Comparison of ENCODE assay signal across 14 cellular contexts in the genomic region with DNA sequence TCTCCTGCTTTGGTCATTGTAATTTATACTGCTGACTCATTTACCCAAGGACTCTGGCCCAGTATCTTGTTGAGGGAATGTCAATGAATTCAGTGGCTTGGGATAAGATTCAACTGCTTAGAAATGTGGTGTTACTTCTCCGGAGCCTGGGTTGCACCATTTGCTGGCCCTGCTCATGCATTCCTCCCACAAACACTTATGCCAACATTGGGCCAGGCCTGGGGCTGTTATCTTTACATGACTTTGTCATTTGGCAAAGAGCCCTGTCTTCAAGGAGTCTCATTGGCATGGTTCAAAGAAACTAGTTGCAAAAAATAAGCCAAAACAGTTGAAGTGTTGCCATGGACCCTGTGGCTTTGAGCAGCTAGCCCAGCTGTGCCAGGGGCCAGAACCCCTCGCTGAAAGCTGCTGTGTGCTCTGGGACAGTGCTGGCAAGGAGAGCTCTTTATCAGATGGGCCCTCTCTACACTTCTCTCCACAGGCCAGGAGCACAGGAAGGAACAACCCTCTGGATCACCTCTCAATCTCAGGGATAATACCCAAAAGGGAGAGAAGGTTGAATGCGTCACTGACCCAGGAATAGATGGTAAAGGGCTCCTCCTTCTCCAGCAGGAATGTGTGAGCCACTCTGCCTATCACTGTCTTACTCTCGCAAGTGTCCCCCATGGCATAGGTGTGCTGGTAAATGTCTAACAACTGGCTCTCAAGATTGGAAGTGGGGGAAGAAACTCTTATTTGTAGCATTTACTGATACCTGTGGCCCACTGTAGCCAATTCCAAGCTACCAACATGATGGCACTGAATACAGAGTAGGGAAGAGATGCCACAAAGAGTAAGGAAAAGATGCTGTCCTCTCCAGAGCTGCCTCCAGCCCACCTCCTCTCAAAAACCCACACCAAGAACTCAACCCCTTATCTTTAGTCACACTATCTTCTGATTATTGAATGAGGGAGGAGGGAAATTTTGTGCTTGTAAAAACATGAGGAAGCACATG. TPM values are rescaled to one million over a fixed set of nuclear protein-coding genes. Genes with fewer than 3 reads are reported as not detected.
DNase-seq lines count a peak whose midpoint lies in the region; ATAC-seq, FAIRE-seq and TF ChIP-seq lines count a peak whose summit lies in the region.
"Had no signal": no experiment of that assay in that cellular context is flagged by ENCODE, and none has a peak within 500 bp of the region (broad histone marks: within the 10 kb centered on the region; RNA-seq: fewer than 3 reads in every experiment).

No MANE protein-coding gene starts in this region.

- no peaks in the 10 kb centered on the region for H3K27me3 Mint-ChIP-seq in Calu3 (ENCODE audit: unreplicated experiment)
- no peaks in the 10 kb centered on the region for H3K27me3 Mint-ChIP-seq in activated T-helper 2 cell treated with anti-CD3 and anti-CD28 coated beads, Interferon-gamma antibody, Interleukin-2, Interleukin-4, amounts not matched to agents 10 μg/mL and 5 μg/mL and 100 μg/mL, durations not matched to agents 14 hours and 24 hours and 36 hours (ENCODE audit: low read depth)
- H3K27me3 Mint-ChIP-seq: CD4-positive, alpha-beta T cell; memory B cell had no signal

- H3K9me3 ChIP-seq in pancreas = no peaks in the 10 kb centered on the region

- BruUV-seq in Calu3 (replicated peaks; lab: Mats Ljungman, UMichigan) = no TSS peak

- WGBS in pancreas, 2 donors = 31 to 46% methylated on average over 3 to 4 of the region's 4 CpGs

- ATAC-seq in SK-N-SH treated with all-trans-retinoic acid at 6 μM for 48 hours (peak; percentile 69), pancreas (peak; percentile 74 to 93 (median 79))

- TF ChIP-seq CTCF in Calu3 (IDR thresholded peaks at IDR 0.05; ENCODE audit: unreplicated experiment) = no peak
- no peak for TF ChIP-seq CTCF in fibroblast of the aortic adventitia (IDR thresholded peaks at IDR 0.05; ENCODE audit: insufficient read depth, low read length)
- no peak for TF ChIP-seq CTCF in pancreas (IDR thresholded peaks at IDR 0.05)

- peak overlapping the region; percentile 53 for H3K27ac Mint-ChIP-seq in Calu3 (ENCODE audit: unreplicated experiment)
- H3K27ac Mint-ChIP-seq in activated T-helper 2 cell treated with anti-CD3 and anti-CD28 coated beads, Interferon-gamma antibody, Interleukin-2, Interleukin-4, amounts not matched to agents 10 μg/mL and 5 μg/mL and 100 μg/mL, durations not matched to agents 14 hours and 24 hours and 36 hours = no peak overlapping the region
- H3K27ac Mint-ChIP-seq: CD4-positive, alpha-beta T cell; memory B cell had no signal

- H3K4me3 ChIP-seq in fibroblast of the aortic adventitia (ENCODE audit: low read depth, low read length) (no peak overlapping the region), pancreas (no peak overlapping the region)

- intact Hi-C loops in Calu3 (cut with micrococcal nuclease; ENCODE audit: unreplicated experiment) = no loop called here
- intact Hi-C loops in pancreas (cut with DNase I) = no loop called here
- intact Hi-C loops in activated T-helper 2 cell treated with anti-CD3 and anti-CD28 coated beads, Interferon-gamma antibody, Interleukin-2, Interleukin-4, amounts not matched to agents 10 μg/mL and 5 μg/mL and 100 μg/mL, durations not matched to agents 14 hours and 24 hours and 36 hours (cut with micrococcal nuclease) = no loop called here

- H3K36me3 Mint-ChIP-seq in Calu3 (ENCODE audit: insufficient read depth, unreplicated experiment) = no peaks in the 10 kb centered on the region
- H3K36me3 Mint-ChIP-seq in activated T-helper 2 cell treated with anti-CD3 and anti-CD28 coated beads, Interferon-gamma antibody, Interleukin-2, Interleukin-4, amounts not matched to agents 10 μg/mL and 5 μg/mL and 100 μg/mL, durations not matched to agents 14 hours and 24 hours and 36 hours (ENCODE audit: low read depth) = no peaks in the 10 kb centered on the region
- H3K36me3 Mint-ChIP-seq: memory B cell had no signal

- FAIRE-seq in pancreas (lab: Jason Lieb, UNC) = no peak
- FAIRE-seq: endometrium had no signal

- H3K27me3 ChIP-seq in pancreas = no peaks in the 10 kb centered on the region

- peaks cover 11% of the 10 kb centered on the region for H3K4me1 Mint-ChIP-seq in Calu3 (ENCODE audit: low read depth, unreplicated experiment)
- no peaks in the 10 kb centered on the region for H3K4me1 Mint-ChIP-seq in activated T-helper 2 cell treated with anti-CD3 and anti-CD28 coated beads, Interferon-gamma antibody, Interleukin-2, Interleukin-4, amounts not matched to agents 10 μg/mL and 5 μg/mL and 100 μg/mL, durations not matched to agents 14 hours and 24 hours and 36 hours (ENCODE audit: low read depth)
- H3K4me1 Mint-ChIP-seq: memory B cell had no signal

- peaks cover 4% of the 10 kb centered on the region for H3K9me3 Mint-ChIP-seq in Calu3 (ENCODE audit: low read depth, unreplicated experiment)
- peaks cover 4% of the 10 kb centered on the region for H3K9me3 Mint-ChIP-seq in activated T-helper 2 cell treated with anti-CD3 and anti-CD28 coated beads, Interferon-gamma antibody, Interleukin-2, Interleukin-4, amounts not matched to agents 10 μg/mL and 5 μg/mL and 100 μg/mL, durations not matched to agents 14 hours and 24 hours and 36 hours

- H3K27ac ChIP-seq in pancreas = no peak overlapping the region
- H3K27ac ChIP-seq: VCaP had no signal

- H3K4me3 Mint-ChIP-seq in Calu3 (ENCODE audit: low read depth, unreplicated experiment) = no peak overlapping the region
- no peak overlapping the region for H3K4me3 Mint-ChIP-seq in activated T-helper 2 cell treated with anti-CD3 and anti-CD28 coated beads, Interferon-gamma antibody, Interleukin-2, Interleukin-4, amounts not matched to agents 10 μg/mL and 5 μg/mL and 100 μg/mL, durations not matched to agents 14 hours and 24 hours and 36 hours (ENCODE audit: low read depth)
- H3K4me3 Mint-ChIP-seq: CD4-positive, alpha-beta T cell; memory B cell had no signal

- DNase-seq in Calu3 (peak; percentile 54), fibroblast of the aortic adventitia (ENCODE audit: low read depth) (peak; percentile 100), pancreas (peak in 4 of 6 donors; percentile 16 to 66 (median 27)), kidney glomerular epithelial cell (lab: John Stamatoyannopoulos, UW) (no peak), NCI-H1105 (lab: John Stamatoyannopoulos, UW) (no peak)
- no peak for DNase-seq in activated T-helper 2 cell treated with anti-CD3 and anti-CD28 coated beads, Interferon-gamma antibody, Interleukin-2, Interleukin-4, amounts not matched to agents 10 μg/mL and 5 μg/mL and 100 μg/mL, durations not matched to agents 14 hours and 24 hours and 36 hours (ENCODE audit: low spot score)
- DNase-seq in stimulated activated CD4-positive, alpha-beta T cell treated with anti-CD3 and anti-CD28 coated beads, Interleukin-12 subunit alpha, Interleukin-12 subunit beta, amount 100 ng/mL, for 4 hours = no peak
- DNase-seq: activated gamma-delta T cell treated with Interleukin-2 at 50 U/mL for 16 hours; CD4-positive, alpha-beta T cell had no signal

- H3K36me3 ChIP-seq in pancreas = no peaks in the 10 kb centered on the region

- CTCF ChIA-PET in Calu3 (lab: Charles Lee) = no interaction called here

- H3K4me1 ChIP-seq in pancreas = no peaks in the 10 kb centered on the region

TF ChIP-seq in SK-N-SH treated with all-trans-retinoic acid at 6 μM for 48 hours, 23 proteins besides CTCF, POLR2A, EP300 and RAD21:
- TF ChIP-seq ZC3H10 (CRISPR knock-in tag; IDR thresholded peaks at IDR 0.05) (no peak), GLIS3 (CRISPR knock-in tag; IDR thresholded peaks at IDR 0.05) (no peak), TSHZ2 (CRISPR knock-in tag; IDR thresholded peaks at IDR 0.05) (no peak), TOX (CRISPR knock-in tag; IDR thresholded peaks at IDR 0.05; ENCODE audit: borderline replicate concordance) (no peak), ESRRG (CRISPR knock-in tag; IDR thresholded peaks at IDR 0.05) (no peak), OSR1 (CRISPR knock-in tag; IDR thresholded peaks at IDR 0.05) (no peak)

RNA-seq across cellular contexts. Expression of gene PDE1C, which starts 23.5 kb away (rescaled TPM):
- total RNA-seq in Calu3 (2022) = 25.1 and 34.0 TPM in 2 replicates
- 7.4 and 187 TPM in 2 replicates for total RNA-seq in fibroblast of the aortic adventitia (ENCODE audit: low replicate concordance)
- total RNA-seq in pancreas = 1 to 10 TPM; 1.2 to 2.8 (median 2.2) TPM
- polyA plus RNA-seq in pancreas = 1 to 10 TPM; 1.5 to 4.2 TPM
- not detected in 2 replicates for total RNA-seq in activated T-helper 2 cell treated with anti-CD3 and anti-CD28 coated beads, Interferon-gamma antibody, Interleukin-2, Interleukin-4, amounts not matched to agents 10 μg/mL and 5 μg/mL and 100 μg/mL, durations not matched to agents 14 hours and 24 hours and 36 hours
- total RNA-seq: CD4-positive, alpha-beta T cell; LHCN-M2 had no signal

Comparison
In these comparisons a context has a peak if more than half of its experiments do, and no peak if none do; other contexts are left out.
1. DNase-seq: peak in Calu3 (single experiment), fibroblast of the aortic adventitia (single experiment) and pancreas (4 of 6); none in kidney glomerular epithelial cell (single experiment), activated T-helper 2 cell treated with anti-CD3 and anti-CD28 coated beads, Interferon-gamma antibody, Interleukin-2, Interleukin-4, amounts not matched to agents 10 μg/mL and 5 μg/mL and 100 μg/mL, durations not matched to agents 14 hours and 24 hours and 36 hours (single experiment), NCI-H1105 (single experiment) and stimulated activated CD4-positive, alpha-beta T cell treated with anti-CD3 and anti-CD28 coated beads, Interleukin-12 subunit alpha, Interleukin-12 subunit beta, amount 100 ng/mL, for 4 hours (single experiment).